ENCODE assay signal across 5 cellular contexts in genomic region chr11:18691467-18692129, GRCh38. TPM values are rescaled to one million over a fixed set of nuclear protein-coding genes. Genes with fewer than 3 reads are reported as not detected.
"Had no signal": no experiment of that assay in that cellular context is flagged by ENCODE, and none has a peak within 500 bp of the region (broad histone marks: within the 10 kb centered on the region; RNA-seq: fewer than 3 reads in every experiment).

No MANE protein-coding gene starts in this region.

RNA-seq across cellular contexts. Expression of gene IGSF22, which starts 34.4 kb away (rescaled TPM):
- total RNA-seq: activated CD4-positive, alpha-beta T cell treated with anti-CD3 and anti-CD28 coated beads, Interleukin-2, amount 10 ng/mL, durations not matched to agents 24 days and 14 days; body of pancreas; endothelial cell of umbilical vein had no signal
- polyA plus RNA-seq: aorta, endothelial cell of umbilical vein, fibroblast of lung had no signal
